In the genomic region with DNA sequence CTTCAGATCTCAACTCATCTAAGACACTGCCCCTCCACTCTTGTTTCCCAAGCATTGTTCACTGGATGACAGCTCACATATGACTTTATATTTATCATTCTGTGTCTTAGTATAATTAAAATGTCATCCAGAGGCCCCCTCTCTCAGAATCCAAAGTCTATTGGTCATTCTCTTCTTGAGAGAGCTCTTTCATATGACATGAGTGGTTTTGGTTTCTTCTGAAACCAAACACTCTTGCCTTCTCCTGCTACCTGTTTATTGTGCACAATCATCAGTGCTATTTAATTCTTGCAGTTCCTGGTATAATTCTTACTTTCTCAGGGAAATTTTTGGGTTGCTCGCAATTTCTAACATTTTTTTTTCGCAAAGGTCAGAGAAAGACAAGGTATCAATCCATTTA, we compare ENCODE assay signal across 20 cellular contexts.
DNase-seq lines count a peak whose midpoint lies in the region; ATAC-seq and TF ChIP-seq lines count a peak whose summit lies in the region.
"Had no signal": no experiment of that assay in that cellular context is flagged by ENCODE, and none has a peak within 500 bp of the region (broad histone marks: within the 10 kb centered on the region; RNA-seq: fewer than 3 reads in every experiment).

No MANE protein-coding gene starts in this region.

- H3K9me3 Mint-ChIP-seq in immature natural killer cell: peaks cover 0 to 1% (median 0%) of the 10 kb centered on the region in 6 donors
- H3K9me3 Mint-ChIP-seq: CD8-positive, alpha-beta T cell had no signal

- no peak overlapping the region for H3K4me3 Mint-ChIP-seq in immature natural killer cell
- H3K4me3 Mint-ChIP-seq: B cell; CD4-positive, CD25-positive, alpha-beta regulatory T cell; CD8-positive, alpha-beta T cell; HFFc6 had no signal

- no peaks in the 10 kb centered on the region for H3K36me3 ChIP-seq in right lobe of liver
- H3K36me3 ChIP-seq in trophoblast cell (ENCODE audit: control insufficient read depth in 1 of 2, insufficient read depth in 2 of 2, low read length in 2 of 2): no peaks in the 10 kb centered on the region
- H3K36me3 ChIP-seq: BLaER1, HAP-1 had no signal

- H3K27me3 Mint-ChIP-seq in immature natural killer cell (ENCODE audit: low read depth in 3 of 3): peaks cover 0 to 3% (median 2%) of the 10 kb centered on the region in 3 donors
- H3K27me3 Mint-ChIP-seq: CD4-positive, CD25-positive, alpha-beta regulatory T cell had no signal

- TF ChIP-seq CTCF in right lobe of liver (IDR thresholded peaks at IDR 0.05): no peak

- no peak overlapping the region for H3K4ac ChIP-seq in trophoblast cell (ENCODE audit: low read depth, low read length)

- 38% methylated on average over 2 of the region's 2 CpGs for WGBS in right lobe of liver (ENCODE audit: insufficient coverage, low coverage, low lambda C conversion rate, missing lambda C conversion rate)
- no CpG with 5 or more reads among the region's 2 CpGs for WGBS in trophoblast cell (ENCODE audit: extremely low coverage, insufficient coverage, insufficient read length)

- no peak overlapping the region for H2BK5ac ChIP-seq in trophoblast cell (ENCODE audit: low read depth, low read length, poor library complexity)

- intact Hi-C loops in right lobe of liver (cut with DNase I): no loop called here

- no peak overlapping the region for H2AFZ ChIP-seq in trophoblast cell (ENCODE audit: insufficient read depth, low read length, poor library complexity)

- H3K4me1 ChIP-seq in right lobe of liver (peaks cover 0 to 37% (median 7%) of the 10 kb centered on the region in 4 donors), trophoblast cell (ENCODE audit: control insufficient read depth in 1 of 2, insufficient read depth in 2 of 2, low read length in 2 of 2) (no peaks in the 10 kb centered on the region)
- H3K4me1 ChIP-seq: BLaER1, HAP-1 had no signal

- H3K36me3 Mint-ChIP-seq in immature natural killer cell: no peaks in the 10 kb centered on the region
- H3K36me3 Mint-ChIP-seq: CD4-positive, CD25-positive, alpha-beta regulatory T cell; CD8-positive, alpha-beta T cell had no signal

- H3K4me3 ChIP-seq in right lobe of liver (no peak overlapping the region), trophoblast cell (ENCODE audit: low read depth, low read length) (no peak overlapping the region)
- H3K4me3 ChIP-seq: BLaER1, HAP-1 had no signal

- H3K27me3 ChIP-seq in right lobe of liver: no peaks in the 10 kb centered on the region
- H3K27me3 ChIP-seq in trophoblast cell (ENCODE audit: insufficient read depth, low read length): no peaks in the 10 kb centered on the region
- H3K27me3 ChIP-seq: BLaER1 had no signal

- no peak overlapping the region for H3K23ac ChIP-seq in trophoblast cell (ENCODE audit: low read length)

- TF ChIP-seq POLR2A in right lobe of liver (IDR thresholded peaks at IDR 0.05): no peak

- H4K8ac ChIP-seq in trophoblast cell (ENCODE audit: low read depth, low read length): no peak overlapping the region

- H3K79me1 ChIP-seq in trophoblast cell (ENCODE audit: low read length): no peaks in the 10 kb centered on the region

- H2AK5ac ChIP-seq in trophoblast cell (ENCODE audit: low read length): no peak overlapping the region

- H3K27ac Mint-ChIP-seq in immature natural killer cell: no peak overlapping the region
- H3K27ac Mint-ChIP-seq: B cell; CD4-positive, CD25-positive, alpha-beta regulatory T cell; CD8-positive, alpha-beta T cell; HFFc6 had no signal

- no peak overlapping the region for H3K18ac ChIP-seq in trophoblast cell (ENCODE audit: low read length)

- no peak overlapping the region for H3K4me2 ChIP-seq in trophoblast cell (ENCODE audit: low read length)
- H3K4me2 ChIP-seq: BLaER1 had no signal

- peaks cover 15 to 20% of the 10 kb centered on the region in 2 donors for H3K4me1 Mint-ChIP-seq in immature natural killer cell
- H3K4me1 Mint-ChIP-seq: B cell; CD4-positive, CD25-positive, alpha-beta regulatory T cell had no signal

- ATAC-seq in GM19324 (IDR thresholded peaks at IDR 0.05; ENCODE audit: low FRiP score, unreplicated experiment) (peak; percentile 50), right lobe of liver (no peak)
- ATAC-seq: CD8-positive, alpha-beta T cell had no signal

- H3K79me2 ChIP-seq in trophoblast cell (ENCODE audit: control insufficient read depth, insufficient read depth, low read length, poor library complexity): no peaks in the 10 kb centered on the region

- H4K12ac ChIP-seq in trophoblast cell (ENCODE audit: low read depth, low read length): no peak overlapping the region

- DNase-seq in DMS53 (lab: John Stamatoyannopoulos, UW) (peak; percentile 8), DMS53 treated with DMSO at 0.1 percent for 48 hours (lab: John Stamatoyannopoulos, UW; ENCODE audit: unreplicated experiment) (no peak), NCI-H510A treated with DMSO at 0.1 percent for 48 hours (lab: John Stamatoyannopoulos, UW) (peak; percentile 33), right lobe of liver (no peak), immature natural killer cell (no peak), trophoblast cell (no peak)
- DNase-seq: Caco-2; CD4-positive, CD25-positive, alpha-beta regulatory T cell; CD8-positive, alpha-beta T cell; DMS153; DMS79 treated with DMSO at 0.1 percent for 48 hours; GF-D8; GOT3; HFFc6 had no signal

- H3K27ac ChIP-seq in right lobe of liver (peak overlapping the region; percentile 81 to 90 (median 84)), trophoblast cell (ENCODE audit: low read depth, low read length) (no peak overlapping the region)
- H3K27ac ChIP-seq: 22Rv1, BLaER1, C4-2B had no signal

- H3K9ac ChIP-seq in trophoblast cell (ENCODE audit: low read length): no peak overlapping the region
- H3K9ac ChIP-seq: BLaER1 had no signal

- H2BK12ac ChIP-seq in trophoblast cell (ENCODE audit: low read length): no peak overlapping the region

- no peak overlapping the region for H2BK120ac ChIP-seq in trophoblast cell (ENCODE audit: insufficient read depth, low read length, poor library complexity)

- H4K91ac ChIP-seq in trophoblast cell (ENCODE audit: low read depth, low read length): no peak overlapping the region

- H3K9me3 ChIP-seq in right lobe of liver (no peaks in the 10 kb centered on the region), trophoblast cell (ENCODE audit: insufficient read depth, low read depth, low read length) (no peaks in the 10 kb centered on the region)
- H3K9me3 ChIP-seq: BLaER1, Caco-2, HAP-1 had no signal

- H3K14ac ChIP-seq in trophoblast cell (ENCODE audit: low read length): no peak overlapping the region

Comparison
In these comparisons a context has a peak if more than half of its experiments do, and no peak if none do; other contexts are left out.
1. DNase-seq: peak in DMS53 (single experiment) and NCI-H510A treated with DMSO at 0.1 percent for 48 hours (single experiment); none in DMS53 treated with DMSO at 0.1 percent for 48 hours (single experiment), right lobe of liver (0 of 3), immature natural killer cell (0 of 3) and trophoblast cell (0 of 2).